In genomic region chr19:30221176-30221575, GRCh38 we compare ENCODE assay signal across 30 cellular contexts.
"Had no signal": no experiment of that assay in that cellular context is flagged by ENCODE, and none has a peak within 500 bp of the region (broad histone marks: within the 10 kb centered on the region; RNA-seq: fewer than 3 reads in every experiment).

No MANE protein-coding gene starts in this region.

- DNase-seq: hypothalamus; immature natural killer cell; kidney; left colon; left lung; lower lobe of right lung; mammary epithelial cell; mesendoderm; midbrain; mucosa of descending colon; naive thymus-derived CD4-positive, alpha-beta T cell; ovary; right lobe of liver; stimulated activated CD4-positive, alpha-beta T cell treated with anti-CD3 and anti-CD28 coated beads, Interleukin-12 subunit alpha, Interleukin-12 subunit beta, amount 100 ng/mL, for 4 hours; stimulated activated CD4-positive, alpha-beta T cell treated with anti-CD3 and anti-CD28 coated beads, Interleukin-15, amount 100 ng/mL, for 24 hours; stimulated activated CD4-positive, alpha-beta T cell treated with anti-CD3 and anti-CD28 coated beads, Interleukin-2, amount 100 ng/mL, for 24 hours; stimulated activated CD4-positive, alpha-beta T cell treated with anti-CD3 and anti-CD28 coated beads, Interleukin-4, amount 100 ng/mL, for 1 hour; stimulated activated naive B cell treated with anti-CD40 and anti-IgM and Interleukin-4, amounts not matched to agents 10 μg/mL and 1 μg/mL and 100 μg/mL, for 72 hours; stimulated activated naive CD8-positive, alpha-beta T cell treated with anti-CD3 and anti-CD28 coated beads, Interleukin-15, Interleukin-2, amounts not matched to agents 100 U/mL and 50 U/mL, for 24 hours; stomach; trophoblast cell; upper lobe of right lung; uterus had no signal

- FAIRE-seq: islet of Langerhans, kidney had no signal

- H3K4me3 ChIP-seq: left lung, lower lobe of right lung, mucosa of descending colon, ovary, right atrium auricular region, right lobe of liver, skin epidermis, stomach, thoracic aorta, tibial artery, upper lobe of right lung, uterus had no signal

- H3K27ac ChIP-seq: left lung, lower lobe of right lung, ovary, right atrium auricular region, right lobe of liver, skin epidermis, stomach, thoracic aorta, tibial artery, upper lobe of right lung, uterus had no signal

- H3K9me3 ChIP-seq: left lung, lower lobe of right lung, mucosa of descending colon, ovary, right atrium auricular region, right lobe of liver, stomach, thoracic aorta, tibial artery, upper lobe of right lung, uterus had no signal

- ATAC-seq: left colon; left lung; lower lobe of right lung; mucosa of descending colon; naive thymus-derived CD4-positive, alpha-beta T cell; natural killer cell treated with Interleukin-12 subunit alpha and Interleukin-12 subunit beta and Interleukin-15 and Interleukin-18, amount 100 ng/mL, for 72 hours; stimulated activated naive B cell treated with anti-CD40 and anti-IgM and Interleukin-4, amounts not matched to agents 10 μg/mL and 1 μg/mL and 100 μg/mL, for 72 hours; stimulated activated naive CD8-positive, alpha-beta T cell treated with anti-CD3 and anti-CD28 coated beads, Interleukin-15, Interleukin-2, amounts not matched to agents 100 U/mL and 50 U/mL, for 24 hours; upper lobe of right lung had no signal

- H3K4me3 Mint-ChIP-seq: natural killer cell treated with Interleukin-12 subunit alpha and Interleukin-12 subunit beta and Interleukin-15 and Interleukin-18, amount 100 ng/mL, for 72 hours; stimulated activated naive B cell treated with anti-CD40 and anti-IgM and Interleukin-4, amounts not matched to agents 10 μg/mL and 1 μg/mL and 100 μg/mL, for 72 hours had no signal

- H3K27me3 ChIP-seq: ovary had no signal

- H3K27ac Mint-ChIP-seq: immature natural killer cell; natural killer cell treated with Interleukin-12 subunit alpha and Interleukin-12 subunit beta and Interleukin-15 and Interleukin-18, amount 100 ng/mL, for 72 hours; progenitor cell of endocrine pancreas; stimulated activated naive B cell treated with anti-CD40 and anti-IgM and Interleukin-4, amounts not matched to agents 10 μg/mL and 1 μg/mL and 100 μg/mL, for 72 hours had no signal

- H3K9me3 Mint-ChIP-seq: natural killer cell treated with Interleukin-12 subunit alpha and Interleukin-12 subunit beta and Interleukin-15 and Interleukin-18, amount 100 ng/mL, for 72 hours; stimulated activated naive B cell treated with anti-CD40 and anti-IgM and Interleukin-4, amounts not matched to agents 10 μg/mL and 1 μg/mL and 100 μg/mL, for 72 hours had no signal

- H3K36me3 ChIP-seq: left lung, lower lobe of right lung, ovary, right atrium auricular region, right lobe of liver, stomach, thoracic aorta, tibial artery, upper lobe of right lung, uterus had no signal
